Comparison of ENCODE assay signal across 18 cellular contexts in the genomic region with DNA sequence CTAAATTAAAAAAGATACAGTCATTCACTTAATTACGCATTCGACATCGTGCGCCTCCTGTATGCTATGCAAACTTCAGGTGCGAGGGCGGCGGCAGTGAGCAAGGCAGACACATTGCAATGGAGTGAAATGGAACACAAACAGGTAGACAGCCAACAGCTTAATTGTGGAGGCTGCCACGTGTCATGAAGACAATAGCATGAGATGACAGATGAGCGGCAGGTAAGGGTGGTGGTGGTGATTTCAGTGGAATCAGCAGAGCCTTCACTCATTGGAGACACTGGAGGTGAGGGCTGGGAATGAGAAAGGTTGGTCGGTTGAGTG.
A peak's percentile ranks its signal among the peaks of the same experiment; 100 is the strongest.
DNase-seq lines count a peak whose midpoint lies in the region; ATAC-seq and TF ChIP-seq lines count a peak whose summit lies in the region.
"Had no signal": no experiment of that assay in that cellular context is flagged by ENCODE, and none has a peak within 500 bp of the region (broad histone marks: within the 10 kb centered on the region; RNA-seq: fewer than 3 reads in every experiment).

No MANE protein-coding gene starts in this region.

- H3K4me3 Mint-ChIP-seq in H9 (no peak overlapping the region; a peak in 1 of 5 replicates), progenitor cell of endocrine pancreas (ENCODE audit: low read depth) (no peak overlapping the region)
- H3K4me3 Mint-ChIP-seq: CD4-positive, alpha-beta T cell had no signal

- no peak for ATAC-seq in GM21526 (IDR thresholded peaks at IDR 0.05; ENCODE audit: low FRiP score, unreplicated experiment)
- ATAC-seq: HCT116, Right ventricle myocardium inferior had no signal

- H3K9me3 ChIP-seq in H9 (ENCODE audit: control insufficient read depth, low read depth, low read length) (no peaks in the 10 kb centered on the region), HUES64 (ENCODE audit: insufficient read depth, low read depth, low read length) (no peaks in the 10 kb centered on the region), thyroid gland (no peaks in the 10 kb centered on the region)

- H3K79me1 ChIP-seq in H9 (ENCODE audit: insufficient read depth, low read depth, low read length, poor library complexity, severe bottlenecking): no peaks in the 10 kb centered on the region

- no peak overlapping the region for H3K14ac ChIP-seq in H9 (ENCODE audit: insufficient read depth, low read length)

- peak overlapping the region; percentile 11 for H2AK5ac ChIP-seq in H9 (ENCODE audit: insufficient read length, low read length)

- peak overlapping the region; percentile 27 for H4K8ac ChIP-seq in H9 (replicated peaks; ENCODE audit: insufficient read length, low read depth, low read length)

- H3K36me3 Mint-ChIP-seq in H9 (ENCODE audit: insufficient read depth in 1 of 3, low read depth in 3 of 3): peaks cover under 1 to 9% (median 3%) of the 10 kb centered on the region in 3 experiments; a peak in 6 of 7 replicates
- H3K36me3 Mint-ChIP-seq in progenitor cell of endocrine pancreas (ENCODE audit: insufficient read depth): no peaks in the 10 kb centered on the region

- H2BK12ac ChIP-seq in H9 (ENCODE audit: insufficient read length, low read depth, low read length): peak overlapping the region; percentile 6

- H3K9ac ChIP-seq in H9 (ENCODE audit: extremely low read depth, insufficient read length, low read length): no peak overlapping the region
- H3K9ac ChIP-seq in HUES64 (ENCODE audit: low read depth, low read length): peak overlapping the region; percentile 57

- TF ChIP-seq POLR2A in thyroid gland (IDR thresholded peaks at IDR 0.05): no peak

- H3K27me3 ChIP-seq in H9 (ENCODE audit: insufficient read depth, low read length): no peaks in the 10 kb centered on the region
- no peaks in the 10 kb centered on the region for H3K27me3 ChIP-seq in HUES64 (ENCODE audit: insufficient read depth, low read length)
- no peaks in the 10 kb centered on the region for H3K27me3 ChIP-seq in thyroid gland
- H3K27me3 ChIP-seq: SJSA1 had no signal

- no peak overlapping the region for H2BK20ac ChIP-seq in H9 (ENCODE audit: low read depth, low read length, poor library complexity, severe bottlenecking)

- no peak overlapping the region for H4K5ac ChIP-seq in H9 (ENCODE audit: insufficient read length, low read depth, low read length)

- H3K4me1 Mint-ChIP-seq in H9 (peaks cover 55 to 74% of the 10 kb centered on the region in 2 experiments), progenitor cell of endocrine pancreas (ENCODE audit: low read depth) (peaks cover 4% of the 10 kb centered on the region)

- no peaks in the 10 kb centered on the region; the same call in 1 of the 2 replicates for H3K79me2 ChIP-seq in H9 (ENCODE audit: insufficient read depth, low read length)

- H3K23me2 ChIP-seq in H9 (ENCODE audit: insufficient read length, low read depth, low read length, poor library complexity, severe bottlenecking): peaks cover 2% of the 10 kb centered on the region

- H3K23ac ChIP-seq in H9 (ENCODE audit: insufficient read length, low read depth, low read length): no peak overlapping the region

- H3K18ac ChIP-seq in H9 (ENCODE audit: insufficient read length, low read depth, low read length): peak overlapping the region; percentile 76

- H3K36me3 ChIP-seq in HUES64 (ENCODE audit: insufficient read depth, low read length) (no peaks in the 10 kb centered on the region), thyroid gland (no peaks in the 10 kb centered on the region)
- H3K36me3 ChIP-seq: SJSA1 had no signal

- H3K4me2 ChIP-seq in H9 (ENCODE audit: insufficient read depth, insufficient read length, low read length): no peak overlapping the region

- no peak overlapping the region for H2AFZ ChIP-seq in H9 (ENCODE audit: low read length)

- H3K4me3 ChIP-seq in HUES64 (ENCODE audit: low read length) (no peak overlapping the region), thyroid gland (replicated peaks in 1 of 3) (no peak overlapping the region)
- H3K4me3 ChIP-seq: SJSA1 had no signal

- H3K4ac ChIP-seq in H9 (ENCODE audit: low read depth, low read length): no peak overlapping the region

- peak overlapping the region; percentile 72 for H4K91ac ChIP-seq in H9 (ENCODE audit: insufficient read length, low read depth, low read length)

- H2BK15ac ChIP-seq in H9 (ENCODE audit: low read depth, low read length): no peak overlapping the region

- no CpG with 5 or more reads among the region's 10 CpGs for WGBS in H9 (ENCODE audit: extremely low coverage, insufficient read length, low lambda C conversion rate)
- WGBS in HUES64: 90% methylated on average over 10 of the region's 10 CpGs
- 85 to 92% methylated on average over 10 of the region's 10 CpGs for WGBS in thyroid gland, 2 donors

- no peaks in the 10 kb centered on the region for H3K27me3 Mint-ChIP-seq in H9 (ENCODE audit: low read depth)
- peaks cover 29% of the 10 kb centered on the region for H3K27me3 Mint-ChIP-seq in progenitor cell of endocrine pancreas
- H3K27me3 Mint-ChIP-seq: CD4-positive, alpha-beta T cell had no signal

- no peaks in the 10 kb centered on the region for H4K20me1 ChIP-seq in H9 (ENCODE audit: control insufficient read depth, insufficient read depth, insufficient read length)

- no peak overlapping the region for H2BK120ac ChIP-seq in H9 (ENCODE audit: low read depth, low read length, poor library complexity, severe bottlenecking)

- peaks cover 21% of the 10 kb centered on the region for H3K4me1 ChIP-seq in H9 (ENCODE audit: insufficient read depth, low read length)
- peaks cover 57% of the 10 kb centered on the region for H3K4me1 ChIP-seq in HUES64 (ENCODE audit: insufficient read depth, low read length)
- H3K4me1 ChIP-seq in thyroid gland: no peaks in the 10 kb centered on the region
- H3K4me1 ChIP-seq: SJSA1 had no signal

- no peak overlapping the region for H3K56ac ChIP-seq in H9 (ENCODE audit: insufficient read length, low read depth, low read length)

- H3T11ph ChIP-seq in H9 (ENCODE audit: low read length): no peak overlapping the region

- TF ChIP-seq CTCF in H9 (conservative IDR thresholded peaks at IDR 0.05): 0 out of 3 replicates have a peak, but pooled peaks have one; percentile 17
- no peak for TF ChIP-seq CTCF in progenitor cell of endocrine pancreas (IDR thresholded peaks at IDR 0.05; ENCODE audit: unreplicated experiment)
- no peak for TF ChIP-seq CTCF in thyroid gland (IDR thresholded peaks at IDR 0.05)

- H3K27ac Mint-ChIP-seq in H9: peak overlapping the region; percentile 8 to 96 (median 90); a peak in 5 of 7 replicates
- peak overlapping the region; percentile 36 for H3K27ac Mint-ChIP-seq in progenitor cell of endocrine pancreas
- H3K27ac Mint-ChIP-seq: CD4-positive, alpha-beta T cell had no signal

- intact Hi-C loops in head of caudate nucleus (cut with DNase I) (no loop called here), thyroid gland (cut with DNase I) (no loop called here)

- H3K9me3 Mint-ChIP-seq in H9: no peaks in the 10 kb centered on the region
- H3K9me3 Mint-ChIP-seq in progenitor cell of endocrine pancreas (ENCODE audit: low read depth): peaks cover 5% of the 10 kb centered on the region
- H3K9me3 Mint-ChIP-seq: CD4-positive, alpha-beta T cell had no signal

- no peak overlapping the region for H2BK5ac ChIP-seq in H9 (ENCODE audit: insufficient read length, low read length)

- H3K27ac ChIP-seq in H9 (ENCODE audit: insufficient read length, low read depth, low read length): peak overlapping the region; percentile 96
- peak overlapping the region; percentile 89 for H3K27ac ChIP-seq in HUES64 (ENCODE audit: low read depth, low read length)
- H3K27ac ChIP-seq in thyroid gland: no peak overlapping the region
- H3K27ac ChIP-seq: SJSA1 had no signal

- DNase-seq in H9 (no peak), head of caudate nucleus (peak in 40 of 42 donors; percentile 4 to 76 (median 44)), progenitor cell of endocrine pancreas (ENCODE audit: low spot score, unreplicated experiment) (no peak), thyroid gland (no peak)
- DNase-seq in stimulated activated CD4-positive, alpha-beta T cell treated with anti-CD3 and anti-CD28 coated beads, Interleukin-4, amount 100 ng/mL, for 1 hour: no peak
- DNase-seq: CD4-positive, alpha-beta T cell; COR-L47; DMS79; KBM-7; NCI-H1092 treated with DMSO at 0.1 percent for 48 hours; NCI-H1436 treated with DMSO at 0.1 percent for 48 hours; NCI-H1930; NCI-H510A had no signal

Comparison
In these comparisons a context has a peak if more than half of its experiments do, and no peak if none do; other contexts are left out.
1. DNase-seq: peak in head of caudate nucleus (40 of 42); none in H9 (single experiment), progenitor cell of endocrine pancreas (single experiment), thyroid gland (0 of 2) and stimulated activated CD4-positive, alpha-beta T cell treated with anti-CD3 and anti-CD28 coated beads, Interleukin-4, amount 100 ng/mL, for 1 hour (single experiment).
2. H3K27ac ChIP-seq: peak in H9 (single experiment) and HUES64 (single experiment); none in thyroid gland (0 of 3).